1 cellular context compared by ENCODE assay signal in genomic region chr6:163466839-163467390, GRCh38.
TF ChIP-seq lines count a peak whose summit lies in the region.

No MANE protein-coding gene starts in this region.

TF ChIP-seq in SK-N-SH, 30 proteins besides CTCF, POLR2A, EP300 and RAD21 (continued from another document):
- TF ChIP-seq RXRA (IDR thresholded peaks at IDR 0.05; ENCODE audit: borderline replicate concordance, low read depth), result no peak
- no peak for TF ChIP-seq TEAD4 (IDR thresholded peaks at IDR 0.05; ENCODE audit: borderline replicate concordance, insufficient read depth)
- no peak for TF ChIP-seq RFX5 (IDR thresholded peaks at IDR 0.05; ENCODE audit: low read length)
- no peak for TF ChIP-seq SMC3 (IDR thresholded peaks at IDR 0.05; ENCODE audit: low read depth, low read length)
- no peak for TF ChIP-seq MAX (IDR thresholded peaks at IDR 0.05; ENCODE audit: low read depth)
- TF ChIP-seq GABPA (IDR thresholded peaks at IDR 0.05; ENCODE audit: low read depth), result no peak
- no peak for TF ChIP-seq CHD2 (IDR thresholded peaks at IDR 0.05; ENCODE audit: low read length, partially characterized antibody)
- no peak for TF ChIP-seq USF1 (IDR thresholded peaks at IDR 0.05; ENCODE audit: borderline replicate concordance, low read depth)
- no peak for TF ChIP-seq JUND (IDR thresholded peaks at IDR 0.05)
- TF ChIP-seq MXI1 (IDR thresholded peaks at IDR 0.05; ENCODE audit: low read depth, low read length), result no peak
- TF ChIP-seq USF2 (IDR thresholded peaks at IDR 0.05; ENCODE audit: borderline replicate concordance, low read depth, low read length), result no peak
- TF ChIP-seq PBX3 (IDR thresholded peaks at IDR 0.05), result no peak
- no peak for TF ChIP-seq POLR2AphosphoS5 (IDR thresholded peaks at IDR 0.05; ENCODE audit: low read depth, low read length)
